ENCODE assay signal across 11 cellular contexts in the genomic region with DNA sequence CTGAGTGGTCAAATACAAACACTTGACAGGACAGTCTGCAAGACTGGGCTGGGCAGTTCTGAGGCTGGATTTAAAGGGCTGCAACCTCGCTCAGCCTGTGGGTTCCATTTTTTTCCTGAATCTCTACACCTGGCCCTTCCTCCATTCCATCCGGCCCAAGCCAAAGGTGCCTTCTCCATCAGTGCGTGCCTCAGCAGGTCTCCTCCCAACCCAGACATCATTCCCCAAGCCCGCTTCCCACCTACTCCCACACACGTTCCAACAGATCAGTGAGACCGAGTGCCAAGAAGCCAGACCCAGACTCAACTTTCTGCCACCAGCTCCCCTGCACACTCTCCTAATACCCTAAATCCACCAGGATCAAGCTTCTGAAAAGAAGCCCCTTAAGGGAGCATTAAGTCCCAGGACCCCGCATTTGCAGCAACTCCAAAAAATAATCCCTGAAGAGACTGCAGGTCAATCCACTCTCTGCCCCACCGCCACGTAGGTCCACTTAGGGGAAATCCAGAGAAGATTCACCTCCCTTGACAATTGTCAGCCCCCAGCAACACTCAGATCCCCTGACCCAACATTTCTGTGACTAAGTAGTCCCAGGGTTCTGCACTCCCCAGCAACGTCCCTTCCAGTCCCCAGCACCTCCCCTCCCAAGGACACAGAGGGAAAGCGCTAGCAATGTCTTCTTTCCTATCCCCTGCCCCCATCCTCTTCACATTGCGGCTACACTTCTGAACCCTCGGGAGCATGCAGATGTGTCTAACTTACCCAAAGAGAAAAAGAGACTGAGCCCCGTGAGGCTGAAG. TPM values are rescaled to one million over a fixed set of nuclear protein-coding genes. Genes with fewer than 3 reads are reported as not detected.
DNase-seq lines count a peak whose midpoint lies in the region; TF ChIP-seq lines count a peak whose summit lies in the region.
"Had no signal": no experiment of that assay in that cellular context is flagged by ENCODE, and none has a peak within 500 bp of the region (broad histone marks: within the 10 kb centered on the region; RNA-seq: fewer than 3 reads in every experiment).

No MANE protein-coding gene starts in this region.

- H4K5ac ChIP-seq in mesendoderm (ENCODE audit: low read length), result no peak overlapping the region

- H3K27me3 ChIP-seq in PC-9 (ENCODE audit: insufficient read depth, low read depth) (peaks cover 3% of the 10 kb centered on the region; the same call in 1 of the 2 replicates), esophagus muscularis mucosa (peaks cover 0 to 7% (median 0%) of the 10 kb centered on the region in 4 donors), mesendoderm (ENCODE audit: insufficient read depth, low read length, poor library complexity) (peaks cover 11% of the 10 kb centered on the region), thyroid gland (no peaks in the 10 kb centered on the region)
- H3K27me3 ChIP-seq in effector memory CD4-positive, alpha-beta T cell (replicated peaks; ENCODE audit: control insufficient read depth, insufficient read depth, low read length, poor library complexity, severe bottlenecking), result no peaks in the 10 kb centered on the region

- CTCF ChIA-PET in PC-9 (lab: Charles Lee), result no interaction called here

- TF ChIP-seq POLR2A in esophagus muscularis mucosa (IDR thresholded peaks at IDR 0.05; ENCODE audit: low read depth) (no peak), thyroid gland (IDR thresholded peaks at IDR 0.05) (no peak), erythroblast (IDR thresholded peaks at IDR 0.05; ENCODE audit: low read length) (no peak)

- H3K79me1 ChIP-seq in mesendoderm (ENCODE audit: low read length), result no peaks in the 10 kb centered on the region

- peak overlapping the region; percentile 38 for H3K56ac ChIP-seq in mesendoderm (ENCODE audit: low read length)

- POLR2A ChIA-PET in PC-9 (lab: Charles Lee; ENCODE audit: unreplicated experiment), result no interaction called here

- H3K79me2 ChIP-seq in PC-9 (ENCODE audit: low read depth) (no peaks in the 10 kb centered on the region), mesendoderm (ENCODE audit: control insufficient read depth, insufficient read depth, low read length) (no peaks in the 10 kb centered on the region)

- peak overlapping the region; percentile 51 for H3K27ac ChIP-seq in PC-9
- peak overlapping the region; percentile 4 to 51 (median 39) for H3K27ac ChIP-seq in esophagus muscularis mucosa (replicated peaks in 1 of 4)
- no peak overlapping the region for H3K27ac ChIP-seq in mesendoderm (ENCODE audit: low read depth, low read length)
- peak overlapping the region in 1 of 3 donors; percentile 45 for H3K27ac ChIP-seq in thyroid gland
- H3K27ac ChIP-seq in effector memory CD4-positive, alpha-beta T cell (ENCODE audit: insufficient read depth, low read length, poor library complexity, severe bottlenecking), result no peak overlapping the region
- H3K27ac ChIP-seq: HL-60 had no signal

- peaks cover 25% of the 10 kb centered on the region for H3K4me1 ChIP-seq in PC-9 (replicated peaks; ENCODE audit: insufficient read depth)
- H3K4me1 ChIP-seq in esophagus muscularis mucosa, result peaks cover 31 to 49% (median 46%) of the 10 kb centered on the region in 4 donors
- H3K4me1 ChIP-seq in mesendoderm (ENCODE audit: control insufficient read depth, low read depth, low read length), result peaks cover 4% of the 10 kb centered on the region
- H3K4me1 ChIP-seq in thyroid gland, result peaks cover 15 to 33% of the 10 kb centered on the region in 2 donors
- H3K4me1 ChIP-seq in effector memory CD4-positive, alpha-beta T cell (ENCODE audit: control insufficient read depth, insufficient read depth, low read length, poor library complexity, severe bottlenecking), result peaks cover 6% of the 10 kb centered on the region

- H3K4me2 ChIP-seq in PC-9, result peak overlapping the region; percentile 69
- peak overlapping the region; percentile 84 for H3K4me2 ChIP-seq in mesendoderm (ENCODE audit: low read length)

- H3K4me3 ChIP-seq in PC-9 (0 out of 2 replicates have a peak overlapping the region, but pooled peaks have one; percentile 5), esophagus muscularis mucosa (peak overlapping the region; percentile 43 to 53 (median 48)), mesendoderm (ENCODE audit: low read length) (peak overlapping the region; percentile 52), thyroid gland (replicated peaks in 1 of 3) (peak overlapping the region in 2 of 3 donors; percentile 6 to 18)
- H3K4me3 ChIP-seq in effector memory CD4-positive, alpha-beta T cell (ENCODE audit: insufficient read depth, low read depth, low read length, poor library complexity, severe bottlenecking), result no peak overlapping the region

- H3K9ac ChIP-seq in mesendoderm (ENCODE audit: low read length), result peak overlapping the region; percentile 58

- no peak overlapping the region for H3K18ac ChIP-seq in mesendoderm (ENCODE audit: low read length)

- H3K9me2 ChIP-seq in PC-9 (ENCODE audit: insufficient read depth), result no peaks in the 10 kb centered on the region

- no peak overlapping the region for H2BK15ac ChIP-seq in mesendoderm (replicated peaks; ENCODE audit: low read depth)

- H2AK5ac ChIP-seq in mesendoderm (ENCODE audit: low read length), result no peak overlapping the region

- H3K9me3 ChIP-seq in PC-9 (ENCODE audit: insufficient read depth, low read depth), result no peaks in the 10 kb centered on the region
- no peaks in the 10 kb centered on the region for H3K9me3 ChIP-seq in esophagus muscularis mucosa
- no peaks in the 10 kb centered on the region for H3K9me3 ChIP-seq in thyroid gland
- no peaks in the 10 kb centered on the region for H3K9me3 ChIP-seq in effector memory CD4-positive, alpha-beta T cell (ENCODE audit: control insufficient read depth, low read length)

- H2BK120ac ChIP-seq in mesendoderm (ENCODE audit: low read depth, low read length), result no peak overlapping the region

- no peak overlapping the region for H2BK5ac ChIP-seq in mesendoderm (ENCODE audit: low read length)

- TF ChIP-seq CTCF in PC-9 (conservative IDR thresholded peaks at IDR 0.05), result no peak
- no peak for TF ChIP-seq CTCF in esophagus muscularis mucosa (IDR thresholded peaks at IDR 0.05)
- TF ChIP-seq CTCF in thyroid gland (IDR thresholded peaks at IDR 0.05), result no peak

- TF ChIP-seq EP300 in esophagus muscularis mucosa (IDR thresholded peaks at IDR 0.05), result no peak

- H2AFZ ChIP-seq in PC-9, result no peak overlapping the region

- peaks cover 24% of the 10 kb centered on the region; the same call in 1 of the 2 replicates for H3F3A ChIP-seq in PC-9 (ENCODE audit: insufficient read depth, low read depth)

- no peaks in the 10 kb centered on the region for H4K20me1 ChIP-seq in PC-9 (ENCODE audit: insufficient read depth)

- no peak overlapping the region for H3K23ac ChIP-seq in mesendoderm (ENCODE audit: low read length)

- BruUV-seq in PC-9 (replicated peaks; lab: Mats Ljungman, UMichigan), result no TSS peak

- H3K4ac ChIP-seq in mesendoderm (ENCODE audit: low read depth, low read length), result no peak overlapping the region

- intact Hi-C loops in PC-9 (cut with micrococcal nuclease; ENCODE audit: unreplicated experiment) (no loop called here), esophagus muscularis mucosa (cut with DNase I) (no loop called here), thyroid gland (cut with DNase I) (no loop called here)

- DNase-seq in PC-9, result no peak
- DNase-seq in esophagus muscularis mucosa (ENCODE audit: extremely low spot score), result no peak
- DNase-seq in mesendoderm, result peak; percentile 54
- DNase-seq in thyroid gland, result no peak
- DNase-seq in effector memory CD4-positive, alpha-beta T cell, result no peak
- no peak for DNase-seq in erythroblast (lab: John Stamatoyannopoulos, UW)
- no peak for DNase-seq in DMS 273 (lab: John Stamatoyannopoulos, UW; ENCODE audit: unreplicated experiment)
- DNase-seq: DMS79 treated with DMSO at 0.1 percent for 48 hours, NCI-H187, small intestine had no signal

- H3K36me3 ChIP-seq in PC-9 (ENCODE audit: low read depth) (no peaks in the 10 kb centered on the region), esophagus muscularis mucosa (no peaks in the 10 kb centered on the region), mesendoderm (ENCODE audit: control insufficient read depth, insufficient read depth, low read length) (no peaks in the 10 kb centered on the region), thyroid gland (no peaks in the 10 kb centered on the region)
- no peaks in the 10 kb centered on the region for H3K36me3 ChIP-seq in effector memory CD4-positive, alpha-beta T cell (ENCODE audit: control insufficient read depth, insufficient read depth, low read length)

- 55% methylated on average over 14 of the region's 14 CpGs for WGBS in esophagus muscularis mucosa
- no CpG with 5 or more reads among the region's 14 CpGs for WGBS in mesendoderm (ENCODE audit: extremely low coverage, insufficient coverage, low lambda C conversion rate)
- 45 to 46% methylated on average over 14 of the region's 14 CpGs for WGBS in thyroid gland, 2 donors

- H4K8ac ChIP-seq in mesendoderm (ENCODE audit: low read depth, low read length), result no peak overlapping the region

RNA-seq across cellular contexts. Expression of a gene that starts 0.6 kb away (rescaled TPM):
- total RNA-seq in PC-9 (2021) (not detected in 2 replicates), esophagus muscularis mucosa (1 to 10 TPM in 1 of 4 donors, under 1 TPM in 3; 0.42 to 1.2 (median 0.67) TPM), thyroid gland (under 1 TPM; 0.13 to 0.83 (median 0.31) TPM)
- 0.01 TPM for polyA plus RNA-seq in mesendoderm (2013, experiment 1 of 2)
- polyA plus RNA-seq in mesendoderm (2013, experiment 2 of 2), result 0.01 TPM

RNA-seq across cellular contexts. Expression of a gene that starts 23.2 kb away (rescaled TPM):
- 0.08 TPM in 1 of 2 replicates, not detected in the other for total RNA-seq in PC-9 (2021)
- total RNA-seq in esophagus muscularis mucosa, result 1 to 10 TPM; 3.7 to 8.4 (median 4.4) TPM
- polyA plus RNA-seq in mesendoderm (2013, experiment 1 of 2), result 0.04 TPM
- polyA plus RNA-seq in mesendoderm (2013, experiment 2 of 2), result 0.04 TPM
- total RNA-seq in thyroid gland, result 10 to 100 TPM in 2 of 4 donors, 1 to 10 TPM in 2; 5.5 to 15.7 (median 10.5) TPM

RNA-seq across cellular contexts. Expression of a gene that starts 49.0 kb away (rescaled TPM):
- not detected in 2 replicates for total RNA-seq in PC-9 (2021)
- total RNA-seq in esophagus muscularis mucosa, result 1 to 10 TPM in 3 of 4 donors, under 1 TPM in 1; 0.92 to 8.9 (median 1.2) TPM
- 0.14 TPM for polyA plus RNA-seq in mesendoderm (2013, experiment 1 of 2)
- 0.20 TPM for polyA plus RNA-seq in mesendoderm (2013, experiment 2 of 2)
- 1 to 10 TPM; 2.2 to 3.1 (median 2.6) TPM for total RNA-seq in thyroid gland

Comparison
In these comparisons a context has a peak if more than half of its experiments do, and no peak if none do; other contexts are left out.
1. H3K27ac ChIP-seq: peak in PC-9 (single experiment) and esophagus muscularis mucosa (4 of 4); none in mesendoderm (single experiment) and effector memory CD4-positive, alpha-beta T cell (single experiment).